Comparison of ENCODE assay signal across 8 cellular contexts in the genomic region with DNA sequence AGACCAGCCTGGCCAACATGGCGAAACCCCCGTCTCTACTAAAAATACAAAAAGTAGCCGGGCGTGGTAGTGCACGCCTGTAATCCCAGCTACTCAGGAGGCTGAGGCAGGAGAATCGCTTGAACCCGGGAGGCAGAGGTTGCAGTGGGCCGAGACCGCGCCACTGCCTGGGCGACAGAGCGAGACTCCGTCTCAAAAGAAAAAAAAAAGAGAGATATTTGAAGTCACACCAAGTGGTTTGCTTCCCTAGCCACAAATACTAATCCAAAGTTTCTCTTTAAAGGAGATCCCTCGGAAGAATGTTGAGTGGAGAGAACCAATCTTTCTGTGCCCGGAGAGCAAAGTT. TPM values are rescaled to one million over a fixed set of nuclear protein-coding genes. Genes with fewer than 3 reads are reported as not detected.
DNase-seq lines count a peak whose midpoint lies in the region; ATAC-seq and TF ChIP-seq lines count a peak whose summit lies in the region.
"Not testable (repeated sequence)": the region's sequence is repeated elsewhere in the genome, so short reads cannot be mapped to it uniquely, and the experiment has no call there.

No MANE protein-coding gene starts in this region.

- not testable (repeated sequence) for TF ChIP-seq CTCF in AG10803 (conservative IDR thresholded peaks at IDR 0.05; ENCODE audit: low read length); ascending aorta (IDR thresholded peaks at IDR 0.05); epithelial cell of proximal tubule (conservative IDR thresholded peaks at IDR 0.05; ENCODE audit: low read depth, low read length); kidney epithelial cell (IDR thresholded peaks at IDR 0.05; ENCODE audit: insufficient read depth, low read length, poor library complexity, severe bottlenecking); neural crest cell (conservative IDR thresholded peaks at IDR 0.05)

- peak overlapping the region; percentile 84 for H3K4me3 Mint-ChIP-seq in T-helper 2 cell treated with Interferon-gamma antibody and Interleukin-4, amounts not matched to agents 5 μg/mL and 100 μg/mL, for 36 hours
- peak overlapping the region; percentile 93 for H3K4me3 Mint-ChIP-seq in neural crest cell
- H3K4me3 Mint-ChIP-seq in stimulated activated naive CD8-positive, alpha-beta T cell treated with anti-CD3 and anti-CD28 coated beads, Interleukin-15, amount 100 ng/mL, for 72 hours: peak overlapping the region; percentile 83 to 95

- not testable (repeated sequence) for DNase-seq in AG10803 (ENCODE audit: low read depth); T-helper 2 cell treated with Interferon-gamma antibody and Interleukin-4, amounts not matched to agents 5 μg/mL and 100 μg/mL, for 36 hours (ENCODE audit: low spot score); ascending aorta (ENCODE audit: low spot score in 2 of 2); epithelial cell of proximal tubule (ENCODE audit: low read depth); kidney epithelial cell (ENCODE audit: low read depth); neural crest cell (ENCODE audit: low read depth, low spot score); stimulated activated naive CD8-positive, alpha-beta T cell treated with anti-CD3 and anti-CD28 coated beads, Interleukin-15, amount 100 ng/mL, for 72 hours

- not testable (repeated sequence) for H3K27ac ChIP-seq in HUES48 (ENCODE audit: low read depth, low read length)
- peak overlapping the region; percentile 42 to 47 for H3K27ac ChIP-seq in ascending aorta

- not testable (repeated sequence) for ATAC-seq in stimulated activated naive CD8-positive, alpha-beta T cell treated with anti-CD3 and anti-CD28 coated beads, Interleukin-15, amount 100 ng/mL, for 72 hours

- not testable (repeated sequence) for H3K27me3 Mint-ChIP-seq in T-helper 2 cell treated with Interferon-gamma antibody and Interleukin-4, amounts not matched to agents 5 μg/mL and 100 μg/mL, for 36 hours (ENCODE audit: low read depth); stimulated activated naive CD8-positive, alpha-beta T cell treated with anti-CD3 and anti-CD28 coated beads, Interleukin-15, amount 100 ng/mL, for 72 hours
- peaks cover 39% of the 10 kb centered on the region for H3K27me3 Mint-ChIP-seq in neural crest cell (ENCODE audit: low read depth)

- not testable (repeated sequence) for H3K9ac ChIP-seq in HUES48 (ENCODE audit: low read depth, low read length)

- not testable (repeated sequence) for H3K27me3 ChIP-seq in HUES48 (ENCODE audit: control insufficient read depth, insufficient read depth, low read length); ascending aorta; kidney epithelial cell (ENCODE audit: control insufficient read depth, insufficient read depth, low read length)

- intact Hi-C loops in ascending aorta (cut with DNase I): loop anchor here (5.0 kb wide), 1 partner anchor 43 kb away; no protein-coding TSS in a partner anchor

- not testable (repeated sequence) for H3K36me3 ChIP-seq in HUES48 (ENCODE audit: control insufficient read depth, insufficient read depth, low read length); ascending aorta; kidney epithelial cell (ENCODE audit: control insufficient read depth, insufficient read depth, low read length)

- peaks cover 20% of the 10 kb centered on the region for H3K4me1 Mint-ChIP-seq in T-helper 2 cell treated with Interferon-gamma antibody and Interleukin-4, amounts not matched to agents 5 μg/mL and 100 μg/mL, for 36 hours (ENCODE audit: low read depth)
- peaks cover 20% of the 10 kb centered on the region for H3K4me1 Mint-ChIP-seq in neural crest cell
- peaks cover 16% of the 10 kb centered on the region for H3K4me1 Mint-ChIP-seq in stimulated activated naive CD8-positive, alpha-beta T cell treated with anti-CD3 and anti-CD28 coated beads, Interleukin-15, amount 100 ng/mL, for 72 hours

- H3K4me3 ChIP-seq in AG10803 (ENCODE audit: low read length) (peak overlapping the region; percentile 95), HUES48 (ENCODE audit: low read depth, low read length) (peak overlapping the region; percentile 90), ascending aorta (peak overlapping the region; percentile 77 to 92), epithelial cell of proximal tubule (ENCODE audit: low read depth, low read length) (peak overlapping the region; percentile 77), kidney epithelial cell (ENCODE audit: low read depth, low read length) (peak overlapping the region; percentile 58)

- not testable (repeated sequence) for H3K27ac Mint-ChIP-seq in T-helper 2 cell treated with Interferon-gamma antibody and Interleukin-4, amounts not matched to agents 5 μg/mL and 100 μg/mL, for 36 hours; neural crest cell (ENCODE audit: unreplicated experiment)
- peak overlapping the region in 1 of 2 donors; percentile 85 for H3K27ac Mint-ChIP-seq in stimulated activated naive CD8-positive, alpha-beta T cell treated with anti-CD3 and anti-CD28 coated beads, Interleukin-15, amount 100 ng/mL, for 72 hours

- H3K9me3 Mint-ChIP-seq in T-helper 2 cell treated with Interferon-gamma antibody and Interleukin-4, amounts not matched to agents 5 μg/mL and 100 μg/mL, for 36 hours; neural crest cell; stimulated activated naive CD8-positive, alpha-beta T cell treated with anti-CD3 and anti-CD28 coated beads, Interleukin-15, amount 100 ng/mL, for 72 hours: not testable (repeated sequence)

- not testable (repeated sequence) for H3K4me1 ChIP-seq in HUES48 (ENCODE audit: control insufficient read depth, insufficient read depth, low read length)
- peaks cover 0 to 12% of the 10 kb centered on the region in 2 donors for H3K4me1 ChIP-seq in ascending aorta

- H3K36me3 Mint-ChIP-seq in T-helper 2 cell treated with Interferon-gamma antibody and Interleukin-4, amounts not matched to agents 5 μg/mL and 100 μg/mL, for 36 hours (ENCODE audit: low read depth); neural crest cell (ENCODE audit: low read depth): not testable (repeated sequence)

- H3K9me3 ChIP-seq in HUES48 (ENCODE audit: control insufficient read depth, insufficient read depth, low read length); ascending aorta: not testable (repeated sequence)

RNA-seq across cellular contexts. Expression of a gene that starts 0.7 kb away (rescaled TPM):
- total RNA-seq in ascending aorta (34.2 TPM), epithelial cell of proximal tubule (3.5 and 4.5 TPM in 2 replicates), kidney epithelial cell (4.0 and 4.8 TPM in 2 replicates), neural crest cell (7.2 and 7.9 TPM in 2 replicates)

RNA-seq across cellular contexts. Expression of a gene that starts 0.7 kb away (rescaled TPM):
- total RNA-seq in ascending aorta: not detected
- not detected in 2 replicates for total RNA-seq in epithelial cell of proximal tubule
- total RNA-seq in kidney epithelial cell: 0.25 and 0.41 TPM in 2 replicates
- total RNA-seq in neural crest cell: 0.20 TPM in 1 of 2 replicates, not detected in the other

RNA-seq across cellular contexts. Expression of a gene that starts 10.7 kb away (rescaled TPM):
- total RNA-seq in ascending aorta: 39.3 TPM
- 0.06 and 0.14 TPM in 2 replicates for total RNA-seq in epithelial cell of proximal tubule
- total RNA-seq in kidney epithelial cell: 0.08 TPM in 1 of 2 replicates, not detected in the other
- 0.56 and 0.73 TPM in 2 replicates for total RNA-seq in neural crest cell

RNA-seq across cellular contexts. Expression of a gene that starts 34.6 kb away (rescaled TPM):
- total RNA-seq in ascending aorta: 39.1 TPM
- total RNA-seq in epithelial cell of proximal tubule: 5.4 and 6.1 TPM in 2 replicates
- total RNA-seq in kidney epithelial cell: 5.4 and 7.4 TPM in 2 replicates
- total RNA-seq in neural crest cell: 15.6 and 16.2 TPM in 2 replicates

Comparison
In these comparisons a context has a peak if more than half of its experiments do, and no peak if none do; other contexts are left out.
1. RNA of a gene that starts 10.7 kb away (total RNA-seq): 39.3 TPM in ascending aorta (single experiment); 0.56 to 0.73 TPM in neural crest cell, 0.08 TPM in kidney epithelial cell and 0.06 to 0.14 TPM in epithelial cell of proximal tubule; every median in the first group is over 10 times any median in the second.
2. Peak in every context shown above with its lines, with median percentiles within 50 percentile points of each other: H3K4me3 ChIP-seq and H3K4me3 Mint-ChIP-seq.